22 cellular contexts compared by ENCODE assay signal in genomic region chr12:52673216-52673615, GRCh38. TPM values are rescaled to one million over a fixed set of nuclear protein-coding genes. Genes with fewer than 3 reads are reported as not detected.
A peak's percentile ranks its signal among the peaks of the same experiment; 100 is the strongest.
DNase-seq lines count a peak whose midpoint lies in the region; TF ChIP-seq lines count a peak whose summit lies in the region.
"Had no signal": no experiment of that assay in that cellular context is flagged by ENCODE, and none has a peak within 500 bp of the region (broad histone marks: within the 10 kb centered on the region; RNA-seq: fewer than 3 reads in every experiment).

No MANE protein-coding gene starts in this region.

- peak overlapping the region; percentile 42; the same call in 1 of the 2 replicates for H3K4me2 ChIP-seq in PC-9
- H3K4me2 ChIP-seq in trophoblast cell (ENCODE audit: low read length) = peak overlapping the region; percentile 37
- H3K4me2 ChIP-seq in smooth muscle cell = no peak overlapping the region

- H3K27me3 ChIP-seq in PC-9 (ENCODE audit: insufficient read depth, low read depth) (no peaks in the 10 kb centered on the region), ectodermal cell (ENCODE audit: control insufficient read depth, insufficient read depth, low read length, poor library complexity, severe bottlenecking) (no peaks in the 10 kb centered on the region), trophoblast cell (ENCODE audit: insufficient read depth, low read length) (no peaks in the 10 kb centered on the region), smooth muscle cell (ENCODE audit: low read depth) (peaks cover 27% of the 10 kb centered on the region)

- no peaks in the 10 kb centered on the region for H3K36me3 ChIP-seq in PC-9 (ENCODE audit: low read depth)
- no peaks in the 10 kb centered on the region for H3K36me3 ChIP-seq in ectodermal cell (ENCODE audit: control insufficient read depth, insufficient read depth, low read length)
- H3K36me3 ChIP-seq in trophoblast cell (ENCODE audit: control insufficient read depth in 1 of 2, insufficient read depth in 2 of 2, low read length in 2 of 2) = no peaks in the 10 kb centered on the region
- no peaks in the 10 kb centered on the region for H3K36me3 ChIP-seq in smooth muscle cell (ENCODE audit: low read depth)

- TF ChIP-seq CTCF in PC-9 (conservative IDR thresholded peaks at IDR 0.05) = no peak
- TF ChIP-seq CTCF in smooth muscle cell (IDR thresholded peaks at IDR 0.05; ENCODE audit: borderline replicate concordance, insufficient read depth, poor library complexity, severe bottlenecking) = no peak

- DNase-seq in PC-9 (peak in 1 of 2 experiments; percentile 53), trophoblast cell (peak; percentile 96 to 99), smooth muscle cell (lab: John Stamatoyannopoulos, UW; ENCODE audit: unreplicated experiment) (no peak), NCI-H226 (no peak), RKO (ENCODE audit: low spot score) (no peak), GM19238 (ENCODE audit: insufficient read length, low spot score) (no peak), NCI-H1105 treated with DMSO at 0.1 percent for 48 hours (lab: John Stamatoyannopoulos, UW) (no peak)
- DNase-seq: CD4-positive, CD25-positive, alpha-beta regulatory T cell; CD8-positive, alpha-beta T cell; DMS153; DND-41; GM23248; H7; HCEC 1CT had no signal

- H3K9me3 ChIP-seq in PC-9 (ENCODE audit: insufficient read depth, low read depth) (no peaks in the 10 kb centered on the region), ectodermal cell (ENCODE audit: control insufficient read depth, low read length) (no peaks in the 10 kb centered on the region), trophoblast cell (ENCODE audit: insufficient read depth, low read depth, low read length) (peaks cover 2% of the 10 kb centered on the region), smooth muscle cell (replicated peaks; ENCODE audit: low read depth) (no peaks in the 10 kb centered on the region)
- H3K9me3 ChIP-seq: Caco-2 had no signal

- no TSS peak for BruUV-seq in PC-9 (replicated peaks; lab: Mats Ljungman, UMichigan)

- POLR2A ChIA-PET in PC-9 (lab: Charles Lee; ENCODE audit: unreplicated experiment) = interaction anchor here (0.6 to 1.3 kb wide), 3 partner anchors 18 to 526 kb away, joined by 3 to 7 read pairs (median 3); no protein-coding TSS in a partner anchor

- peak overlapping the region; percentile 85 for H3K27ac ChIP-seq in PC-9
- peak overlapping the region; percentile 12 for H3K27ac ChIP-seq in ectodermal cell (ENCODE audit: insufficient read depth, low read depth, low read length, poor library complexity, severe bottlenecking)
- H3K27ac ChIP-seq in trophoblast cell (ENCODE audit: low read depth, low read length) = peak overlapping the region; percentile 62
- H3K27ac ChIP-seq in smooth muscle cell (ENCODE audit: low read depth) = peak overlapping the region; percentile 54
- H3K27ac ChIP-seq: C4-2B, GM23248 had no signal

- H3K9me2 ChIP-seq in PC-9 (ENCODE audit: insufficient read depth) = no peaks in the 10 kb centered on the region

- H3K79me1 ChIP-seq in trophoblast cell (ENCODE audit: low read length) = peaks cover 4% of the 10 kb centered on the region

- H3K4me1 ChIP-seq in PC-9 (replicated peaks; ENCODE audit: insufficient read depth) (peaks cover 35% of the 10 kb centered on the region), ectodermal cell (ENCODE audit: control insufficient read depth, insufficient read depth, low read length) (no peaks in the 10 kb centered on the region), trophoblast cell (ENCODE audit: control insufficient read depth in 1 of 2, insufficient read depth in 2 of 2, low read length in 2 of 2) (peaks cover 14 to 26% of the 10 kb centered on the region in 2 experiments), smooth muscle cell (ENCODE audit: low read depth) (no peaks in the 10 kb centered on the region)

- H2AK5ac ChIP-seq in trophoblast cell (ENCODE audit: low read length) = no peak overlapping the region

- no peak overlapping the region for H3K4ac ChIP-seq in trophoblast cell (ENCODE audit: low read depth, low read length)

- peak overlapping the region; percentile 26 for H2BK12ac ChIP-seq in trophoblast cell (ENCODE audit: low read length)

- H3K18ac ChIP-seq in trophoblast cell (ENCODE audit: low read length) = no peak overlapping the region

- H2BK120ac ChIP-seq in trophoblast cell (ENCODE audit: insufficient read depth, low read length, poor library complexity) = peak overlapping the region; percentile 60

- no peak overlapping the region for H4K12ac ChIP-seq in trophoblast cell (ENCODE audit: low read depth, low read length)

- peaks cover 30% of the 10 kb centered on the region for H3F3A ChIP-seq in PC-9 (ENCODE audit: insufficient read depth, low read depth)
- no peaks in the 10 kb centered on the region for H3F3A ChIP-seq in smooth muscle cell (ENCODE audit: low read depth)

- intact Hi-C loops in PC-9 (cut with micrococcal nuclease; ENCODE audit: unreplicated experiment) = loop anchor here (2.0 to 5.0 kb wide), 4 partner anchors 151 to 526 kb away; partner anchors contain the start of gene KRT5

- H4K91ac ChIP-seq in trophoblast cell (ENCODE audit: low read depth, low read length) = peak overlapping the region; percentile 42

- no peak overlapping the region for H4K8ac ChIP-seq in trophoblast cell (ENCODE audit: low read depth, low read length)

- H3K79me2 ChIP-seq in PC-9 (ENCODE audit: low read depth) = no peaks in the 10 kb centered on the region
- H3K79me2 ChIP-seq in trophoblast cell (ENCODE audit: control insufficient read depth, insufficient read depth, low read length, poor library complexity) = no peaks in the 10 kb centered on the region
- H3K79me2 ChIP-seq in smooth muscle cell (ENCODE audit: low read depth) = no peaks in the 10 kb centered on the region

- WGBS in ectodermal cell, 2 experiments = 84% methylated on average over 5 of the region's 5 CpGs
- WGBS in trophoblast cell (ENCODE audit: extremely low coverage, insufficient coverage, insufficient read length) = no CpG with 5 or more reads among the region's 5 CpGs
- WGBS in smooth muscle cell (ENCODE audit: low lambda C conversion rate) = 73% methylated on average over 5 of the region's 5 CpGs

- no peaks in the 10 kb centered on the region for H4K20me1 ChIP-seq in PC-9 (ENCODE audit: insufficient read depth)
- H4K20me1 ChIP-seq in smooth muscle cell (ENCODE audit: low read depth) = no peaks in the 10 kb centered on the region

- H3K23ac ChIP-seq in trophoblast cell (ENCODE audit: low read length) = no peak overlapping the region

- H3K9ac ChIP-seq in trophoblast cell (ENCODE audit: low read length) (no peak overlapping the region), smooth muscle cell (ENCODE audit: low read depth) (no peak overlapping the region)
- H3K9ac ChIP-seq: GM23248 had no signal

- H2BK5ac ChIP-seq in trophoblast cell (ENCODE audit: low read depth, low read length, poor library complexity) = peak overlapping the region; percentile 49

- H2AFZ ChIP-seq in PC-9 (no peak overlapping the region), trophoblast cell (ENCODE audit: insufficient read depth, low read length, poor library complexity) (no peak overlapping the region), smooth muscle cell (ENCODE audit: low read depth) (no peak overlapping the region)
- H2AFZ ChIP-seq: GM23248 had no signal

- no peak overlapping the region for H3K14ac ChIP-seq in trophoblast cell (ENCODE audit: low read length)

- no peak overlapping the region for H3K4me3 ChIP-seq in PC-9
- no peak overlapping the region for H3K4me3 ChIP-seq in ectodermal cell (ENCODE audit: insufficient read depth, low read depth, low read length)
- H3K4me3 ChIP-seq in trophoblast cell (ENCODE audit: low read depth, low read length) = no peak overlapping the region
- H3K4me3 ChIP-seq in smooth muscle cell = no peak overlapping the region
- H3K4me3 ChIP-seq: GM12878, GM23248 had no signal

- CTCF ChIA-PET in PC-9 (lab: Charles Lee) = no interaction called here

RNA-seq across cellular contexts. Expression of gene KRT1, which starts 7.0 kb away (rescaled TPM):
- total RNA-seq in PC-9 (2021) (not detected in 2 replicates), smooth muscle cell (11.1 and 13.5 TPM in 2 replicates)
- polyA plus RNA-seq in ectodermal cell (2013, experiment 1 of 4) = not detected
- polyA plus RNA-seq in ectodermal cell (2013, experiment 2 of 4) = not detected
- not detected for polyA plus RNA-seq in ectodermal cell (2013, experiment 3 of 4)
- polyA plus RNA-seq in ectodermal cell (2013, experiment 4 of 4) = not detected
- polyA plus RNA-seq in trophoblast cell (2013) = not detected in 2 replicates
- 3.1 and 5.6 TPM in 2 replicates for polyA plus RNA-seq in smooth muscle cell
- total RNA-seq: A172, A673, GM12878, GM23248, H1, H7 had no signal
- polyA plus RNA-seq: BJ, GM12878, GM23248, H1 had no signal

RNA-seq across cellular contexts. Expression of gene KRT2, which starts 21.2 kb away (rescaled TPM):
- total RNA-seq in PC-9 (2021) (not detected in 2 replicates), smooth muscle cell (not detected in 2 replicates)
- polyA plus RNA-seq in ectodermal cell (2013, experiment 1 of 4) = not detected
- polyA plus RNA-seq in ectodermal cell (2013, experiment 2 of 4) = not detected
- not detected for polyA plus RNA-seq in ectodermal cell (2013, experiment 3 of 4)
- not detected for polyA plus RNA-seq in ectodermal cell (2013, experiment 4 of 4)
- not detected in 2 replicates for polyA plus RNA-seq in trophoblast cell (2013)
- not detected in 2 replicates for polyA plus RNA-seq in smooth muscle cell
- total RNA-seq: A172, A673, Caco-2, GM23248, H1, H7 had no signal
- polyA plus RNA-seq: BJ, GM23248, H1 had no signal

RNA-seq across cellular contexts. Expression of gene KRT77, which starts 30.1 kb away (rescaled TPM):
- total RNA-seq in PC-9 (2021) = not detected in 2 replicates
- polyA plus RNA-seq in ectodermal cell (2013, experiment 1 of 4) = not detected
- not detected for polyA plus RNA-seq in ectodermal cell (2013, experiment 2 of 4)
- not detected for polyA plus RNA-seq in ectodermal cell (2013, experiment 3 of 4)
- 0.08 TPM for polyA plus RNA-seq in ectodermal cell (2013, experiment 4 of 4)
- polyA plus RNA-seq in trophoblast cell (2013) = 0.04 and 0.05 TPM in 2 replicates
- total RNA-seq in smooth muscle cell = 3.8 TPM in 1 of 2 replicates, not detected in the other
- not detected in 2 replicates for polyA plus RNA-seq in smooth muscle cell
- total RNA-seq: A172; A673; Caco-2; CD4-positive, CD25-positive, alpha-beta regulatory T cell; CD8-positive, alpha-beta T cell; GM12878; GM23248; H1; H7 had no signal
- polyA plus RNA-seq: BJ; CD4-positive, CD25-positive, alpha-beta regulatory T cell; GM12878; GM23248 had no signal

RNA-seq across cellular contexts. Expression of gene KRT73, which starts 54.9 kb away (rescaled TPM):
- total RNA-seq in PC-9 (2021) = not detected in 2 replicates
- not detected for polyA plus RNA-seq in ectodermal cell (2013, experiment 1 of 4)
- not detected for polyA plus RNA-seq in ectodermal cell (2013, experiment 2 of 4)
- not detected for polyA plus RNA-seq in ectodermal cell (2013, experiment 3 of 4)
- polyA plus RNA-seq in ectodermal cell (2013, experiment 4 of 4) = not detected
- polyA plus RNA-seq in trophoblast cell (2013) = not detected in 2 replicates
- not detected in 2 replicates for total RNA-seq in smooth muscle cell
- polyA plus RNA-seq in smooth muscle cell = not detected in 2 replicates
- total RNA-seq: A172, A673, Caco-2, GM12878, GM23248, H1, H7 had no signal
- polyA plus RNA-seq: BJ, GM12878, GM23248, H1 had no signal

Comparison
In these comparisons a context has a peak if more than half of its experiments do, and no peak if none do; other contexts are left out.
1. DNase-seq: peak in trophoblast cell (2 of 2); none in smooth muscle cell (single experiment), NCI-H226 (single experiment), RKO (single experiment), GM19238 (single experiment) and NCI-H1105 treated with DMSO at 0.1 percent for 48 hours (single experiment).
2. H3K27ac ChIP-seq: peak in every context shown above with its lines; median percentile 85 in PC-9; 62 in trophoblast cell; 54 in smooth muscle cell; 12 in ectodermal cell.
3. RNA of gene KRT1, which starts 7.0 kb away (total RNA-seq): 11.1 to 13.5 TPM in smooth muscle cell; not detected in PC-9; every median in the first group is over 10 times any median in the second.